ENCODE assay signal across 15 cellular contexts in the genomic region with DNA sequence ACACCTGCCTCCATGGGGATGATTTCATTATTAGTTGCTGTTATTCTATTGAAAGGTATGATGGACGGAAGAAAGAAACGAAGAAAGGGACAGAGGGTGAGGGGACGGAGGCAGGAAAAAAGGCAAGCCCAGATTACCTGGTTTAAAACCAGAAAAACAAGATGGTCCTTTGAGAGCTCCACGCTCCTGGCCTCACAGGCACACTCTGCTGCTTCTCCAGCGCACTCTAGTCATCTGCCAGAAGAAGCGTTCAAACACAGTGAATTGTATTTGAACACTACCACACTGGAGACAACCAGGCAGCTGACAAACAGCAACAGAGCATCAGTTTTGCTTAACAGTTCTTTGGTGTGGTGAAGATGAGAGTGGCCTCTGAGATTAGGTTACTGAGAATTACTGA.
DNase-seq lines count a peak whose midpoint lies in the region; ATAC-seq and TF ChIP-seq lines count a peak whose summit lies in the region.
"Had no signal": no experiment of that assay in that cellular context is flagged by ENCODE, and none has a peak within 500 bp of the region (broad histone marks: within the 10 kb centered on the region; RNA-seq: fewer than 3 reads in every experiment).

No MANE protein-coding gene starts in this region.

- TF ChIP-seq CTCF in PC-3 (conservative IDR thresholded peaks at IDR 0.05; ENCODE audit: low read depth, low read length) (no peak), GM13977 (IDR thresholded peaks at IDR 0.05; ENCODE audit: extremely low read depth, insufficient read depth, missing control alignments) (no peak)

- H4K20me1 ChIP-seq in PC-3 (ENCODE audit: low read length), result no peaks in the 10 kb centered on the region

- in situ Hi-C loops in GM13977 (cut with MboI; ENCODE audit: low pct_unique_long_range_greater_than_20kb, low sequenced_read_pairs, unreplicated experiment), result no loop called here

- H3K18ac ChIP-seq in neuronal stem cell (ENCODE audit: low read length), result peak overlapping the region; percentile 6

- DNase-seq in NCI-H1417 (lab: John Stamatoyannopoulos, UW), result peak in 2 of 3 experiments; percentile 14 to 34
- no peak for DNase-seq in NCI-H1417 treated with DMSO at 0.1 percent for 48 hours (lab: John Stamatoyannopoulos, UW)
- peak; percentile 10 for DNase-seq in ELF-1 (ENCODE audit: low read depth, low spot score)
- peak; percentile 57 to 66 for DNase-seq in SHP77 (lab: John Stamatoyannopoulos, UW)
- no peak for DNase-seq in neuronal stem cell (ENCODE audit: low spot score)
- no peak for DNase-seq in head of caudate nucleus
- DNase-seq in PC-3, result no peak
- no peak for DNase-seq in GM13977 (ENCODE audit: low spot score)
- DNase-seq: 8988T, C1 segment of cervical spinal cord, DMS 273 treated with DMSO at 0.1 percent for 48 hours, NCI-H187 treated with DMSO at 0.1 percent for 48 hours, NCI-H345, NCI-H82, SJCRH30 had no signal

- no peak overlapping the region for H3K4ac ChIP-seq in neuronal stem cell (ENCODE audit: low read length)

- no peak for ATAC-seq in PC-3

- H3K9me3 ChIP-seq in neuronal stem cell (replicated peaks in 1 of 2; ENCODE audit: control insufficient read depth in 2 of 2, insufficient read depth in 1 of 2, low read depth in 1 of 2, low read length in 2 of 2) (no peaks in the 10 kb centered on the region), PC-3 (ENCODE audit: low read length) (peaks cover 17% of the 10 kb centered on the region; the same call in 1 of the 2 replicates)
- H3K9me3 ChIP-seq: SJCRH30 had no signal

- H3F3A ChIP-seq in PC-3 (ENCODE audit: low read length, unreplicated experiment), result no peaks in the 10 kb centered on the region

- intact Hi-C loops in head of caudate nucleus (cut with DNase I), result no loop called here
- intact Hi-C loops in PC-3 (cut with micrococcal nuclease), result no loop called here

- H3K27me3 ChIP-seq in neuronal stem cell (ENCODE audit: control insufficient read depth in 3 of 3, insufficient read depth in 3 of 3, low read depth in 1 of 3, low read length in 3 of 3), result no peaks in the 10 kb centered on the region
- H3K27me3 ChIP-seq in PC-3 (ENCODE audit: low read length), result no peaks in the 10 kb centered on the region
- H3K27me3 ChIP-seq: SJCRH30 had no signal

- peaks cover 3% of the 10 kb centered on the region for H3K79me1 ChIP-seq in neuronal stem cell (ENCODE audit: low read depth, low read length)

- H3K9ac ChIP-seq in neuronal stem cell (ENCODE audit: low read depth, low read length, poor library complexity), result no peak overlapping the region
- H3K9ac ChIP-seq in PC-3 (ENCODE audit: low read length), result no peak overlapping the region

- H3K4me1 ChIP-seq in neuronal stem cell (ENCODE audit: control insufficient read depth in 2 of 2, insufficient read depth in 1 of 2, low read depth in 1 of 2, low read length in 2 of 2) (peaks cover 21 to 28% of the 10 kb centered on the region in 2 donors), PC-3 (ENCODE audit: insufficient read depth, low read length) (no peaks in the 10 kb centered on the region)
- H3K4me1 ChIP-seq: SJCRH30 had no signal

- no peak overlapping the region for H2BK5ac ChIP-seq in neuronal stem cell (ENCODE audit: low read length)

- no TSS peak for BruUV-seq in PC-3 (replicated peaks; lab: Mats Ljungman, UMichigan)

- no peak overlapping the region for H2AFZ ChIP-seq in neuronal stem cell (ENCODE audit: low read length)
- H2AFZ ChIP-seq in PC-3 (ENCODE audit: low read length), result no peak overlapping the region

- H4K8ac ChIP-seq in neuronal stem cell (ENCODE audit: low read depth, low read length), result no peak overlapping the region

- no CpG with 5 or more reads among the region's 6 CpGs for WGBS in neuronal stem cell (ENCODE audit: extremely low coverage in 2 of 2, insufficient read length in 2 of 2, insufficient replicate concordance in 1 of 2), 2 donors

- H3K79me2 ChIP-seq in PC-3 (ENCODE audit: low read length), result no peaks in the 10 kb centered on the region

- H3K4me2 ChIP-seq in neuronal stem cell (ENCODE audit: insufficient read depth, low read length, poor library complexity, severe bottlenecking) (no peak overlapping the region), PC-3 (ENCODE audit: low read length) (no peak overlapping the region)

- H2BK15ac ChIP-seq in neuronal stem cell (ENCODE audit: low read length), result no peak overlapping the region

- no peak overlapping the region for H3K4me3 ChIP-seq in neuronal stem cell (ENCODE audit: low read length in 2 of 2)
- no peak overlapping the region for H3K4me3 ChIP-seq in PC-3 (ENCODE audit: low read length)
- H3K4me3 ChIP-seq: SJCRH30 had no signal

- no peak overlapping the region for H3K27ac ChIP-seq in neuronal stem cell (replicated peaks; ENCODE audit: low read length)
- H3K27ac ChIP-seq in PC-3 (ENCODE audit: low read length), result no peak overlapping the region
- H3K27ac ChIP-seq: SJCRH30 had no signal

- H2BK12ac ChIP-seq in neuronal stem cell (ENCODE audit: low read length), result no peak overlapping the region

- H3K14ac ChIP-seq in neuronal stem cell (ENCODE audit: low read length), result no peak overlapping the region

- H3K9me2 ChIP-seq in PC-3 (replicated peaks; ENCODE audit: low read length), result no peaks in the 10 kb centered on the region

- H2AK5ac ChIP-seq in neuronal stem cell (ENCODE audit: low read depth, low read length), result no peak overlapping the region

- H3K23ac ChIP-seq in neuronal stem cell (ENCODE audit: low read depth, low read length, poor library complexity), result no peak overlapping the region

- no peaks in the 10 kb centered on the region for H3K36me3 ChIP-seq in neuronal stem cell (replicated peaks in 1 of 2; ENCODE audit: control insufficient read depth in 2 of 2, insufficient read depth in 2 of 2, low read length in 2 of 2)
- no peaks in the 10 kb centered on the region for H3K36me3 ChIP-seq in PC-3 (ENCODE audit: low read depth, low read length)
- H3K36me3 ChIP-seq: SJCRH30 had no signal

- CTCF ChIA-PET in PC-3 (lab: Charles Lee), result no interaction called here

- H4K91ac ChIP-seq in neuronal stem cell (ENCODE audit: low read depth, low read length, poor library complexity), result no peak overlapping the region

- no peak overlapping the region for H2BK120ac ChIP-seq in neuronal stem cell (ENCODE audit: low read depth, low read length)

- POLR2A ChIA-PET in PC-3 (lab: Charles Lee; ENCODE audit: unreplicated experiment), result no interaction called here

Comparison
In these comparisons a context has a peak if more than half of its experiments do, and no peak if none do; other contexts are left out.
1. DNase-seq: peak in NCI-H1417 (2 of 3), ELF-1 (single experiment) and SHP77 (2 of 2); none in NCI-H1417 treated with DMSO at 0.1 percent for 48 hours (single experiment), neuronal stem cell (single experiment), head of caudate nucleus (0 of 42), PC-3 (single experiment) and GM13977 (single experiment).